In genomic region chr11:93743316-93743715, GRCh38 we compare ENCODE assay signal across 15 cellular contexts. TPM values are rescaled to one million over a fixed set of nuclear protein-coding genes. Genes with fewer than 3 reads are reported as not detected.
DNase-seq lines count a peak whose midpoint lies in the region; TF ChIP-seq lines count a peak whose summit lies in the region.
"Had no signal": no experiment of that assay in that cellular context is flagged by ENCODE, and none has a peak within 500 bp of the region (broad histone marks: within the 10 kb centered on the region; RNA-seq: fewer than 3 reads in every experiment).

No MANE protein-coding gene starts in this region.

- H3K4me1 Mint-ChIP-seq in CD8-positive, alpha-beta memory T cell: peaks cover 45 to 59% (median 55%) of the 10 kb centered on the region in 3 donors
- H3K4me1 Mint-ChIP-seq in IgD-negative memory B cell (peaks cover 20 to 36% (median 35%) of the 10 kb centered on the region in 3 donors), chondrocyte (ENCODE audit: low read depth) (peaks cover 38% of the 10 kb centered on the region), neural crest cell (peaks cover 47% of the 10 kb centered on the region)

- H3K27ac ChIP-seq in CD8-positive, alpha-beta memory T cell (ENCODE audit: low read depth, low read length): no peak overlapping the region

- H3K27me3 ChIP-seq in CD8-positive, alpha-beta memory T cell (ENCODE audit: insufficient read depth, low read length, poor library complexity, severe bottlenecking): no peaks in the 10 kb centered on the region
- H3K27me3 ChIP-seq: left lung had no signal

- peaks cover 7% of the 10 kb centered on the region for H3K36me3 ChIP-seq in CD8-positive, alpha-beta memory T cell (ENCODE audit: insufficient read depth, low read length)

- H3K9me3 Mint-ChIP-seq in CD8-positive, alpha-beta memory T cell: peaks cover 0 to 1% (median 0%) of the 10 kb centered on the region in 5 donors
- H3K9me3 Mint-ChIP-seq in IgD-negative memory B cell (no peaks in the 10 kb centered on the region), chondrocyte (ENCODE audit: low read depth) (no peaks in the 10 kb centered on the region), neural crest cell (no peaks in the 10 kb centered on the region)

- DNase-seq in CD8-positive, alpha-beta memory T cell: no peak
- DNase-seq in chondrocyte (ENCODE audit: low spot score) (no peak), neural crest cell (ENCODE audit: low read depth, low spot score) (no peak), GF-D8 (lab: John Stamatoyannopoulos, UW) (no peak), NCI-H1105 (lab: John Stamatoyannopoulos, UW) (no peak), H4 (ENCODE audit: low spot score) (no peak)
- DNase-seq: effector CD8-positive, alpha-beta T cell; HCEC 1CT; KBM-7; NCI-H146; NCI-H774; retina; stimulated activated CD4-positive, alpha-beta T cell treated with anti-CD3 and anti-CD28 coated beads, Interleukin-4, amount 100 ng/mL, for 4 hours had no signal

- CTCF ChIA-PET in CD8-positive, alpha-beta memory T cell (lab: Charles Lee): no interaction called here

- peaks cover 32% of the 10 kb centered on the region for H3K4me1 ChIP-seq in CD8-positive, alpha-beta memory T cell (ENCODE audit: insufficient read depth, low read length)

- H3K9me3 ChIP-seq in CD8-positive, alpha-beta memory T cell (ENCODE audit: low read length): no peaks in the 10 kb centered on the region
- H3K9me3 ChIP-seq: left lung had no signal

- POLR2A ChIA-PET in CD8-positive, alpha-beta memory T cell (lab: Charles Lee): no interaction called here

- TF ChIP-seq CTCF in chondrocyte (IDR thresholded peaks at IDR 0.05) (no peak), neural crest cell (conservative IDR thresholded peaks at IDR 0.05) (no peak)

- H3K27ac Mint-ChIP-seq in CD8-positive, alpha-beta memory T cell: peak overlapping the region in 4 of 8 donors; percentile 54 to 90 (median 61)
- H3K27ac Mint-ChIP-seq in IgD-negative memory B cell (peak overlapping the region in 2 of 3 donors; percentile 43 to 96), chondrocyte (ENCODE audit: unreplicated experiment) (no peak overlapping the region), neural crest cell (ENCODE audit: unreplicated experiment) (no peak overlapping the region)

- H3K4me3 Mint-ChIP-seq in CD8-positive, alpha-beta memory T cell: peak overlapping the region in 6 of 7 donors; percentile 54 to 90 (median 76)
- H3K4me3 Mint-ChIP-seq in IgD-negative memory B cell (peak overlapping the region; percentile 30 to 100 (median 98)), chondrocyte (ENCODE audit: unreplicated experiment) (peak overlapping the region; percentile 44), neural crest cell (peak overlapping the region; percentile 80)

- H3K27me3 Mint-ChIP-seq in CD8-positive, alpha-beta memory T cell: peaks cover 0 to 5% of the 10 kb centered on the region in 2 donors
- H3K27me3 Mint-ChIP-seq in IgD-negative memory B cell (peaks cover 2% of the 10 kb centered on the region), chondrocyte (ENCODE audit: low read depth) (no peaks in the 10 kb centered on the region), neural crest cell (ENCODE audit: low read depth) (peaks cover 3% of the 10 kb centered on the region)

- H3K36me3 Mint-ChIP-seq in CD8-positive, alpha-beta memory T cell: peaks cover 0 to 50% (median 4%) of the 10 kb centered on the region in 3 donors
- H3K36me3 Mint-ChIP-seq in IgD-negative memory B cell (peaks cover 8% of the 10 kb centered on the region), chondrocyte (ENCODE audit: low read depth) (peaks cover 19% of the 10 kb centered on the region), neural crest cell (ENCODE audit: low read depth) (peaks cover 19% of the 10 kb centered on the region)

- H3K4me3 ChIP-seq in CD8-positive, alpha-beta memory T cell (ENCODE audit: low read length): no peak overlapping the region

RNA-seq across cellular contexts. Expression of gene C11orf54, which starts 1.8 kb away (rescaled TPM):
- total RNA-seq in CD8-positive, alpha-beta memory T cell: 10 to 100 TPM; 14.9 to 16.8 TPM
- 18.6 TPM for polyA plus RNA-seq in CD8-positive, alpha-beta memory T cell
- polyA plus RNA-seq in IgD-negative memory B cell: 17.7 TPM
- total RNA-seq in chondrocyte (11.6 to 20.5 TPM (median 13.3 TPM) in 3 replicates), neural crest cell (25.7 and 27.5 TPM in 2 replicates)
- 8.6 and 14.3 TPM in 2 replicates for total RNA-seq in H4 (2014; rRNA removed; shearing (Covaris generic))

RNA-seq across cellular contexts. Expression of gene TAF1D, which starts 2.0 kb away (rescaled TPM):
- total RNA-seq in CD8-positive, alpha-beta memory T cell: 100 to 1,000 TPM; 249 to 265 TPM
- 18.0 TPM for polyA plus RNA-seq in CD8-positive, alpha-beta memory T cell
- 33.4 TPM for polyA plus RNA-seq in IgD-negative memory B cell
- total RNA-seq in chondrocyte (83.8 to 85.7 TPM (median 84.5 TPM) in 3 replicates), neural crest cell (151 and 154 TPM in 2 replicates)
- 107 and 114 TPM in 2 replicates for total RNA-seq in H4 (2014; rRNA removed; shearing (Covaris generic))

RNA-seq across cellular contexts. Expression of gene MED17, which starts 40.8 kb away (rescaled TPM):
- 10 to 100 TPM; 39.4 to 42.8 TPM for total RNA-seq in CD8-positive, alpha-beta memory T cell
- 25.1 TPM for polyA plus RNA-seq in CD8-positive, alpha-beta memory T cell
- 25.8 TPM for polyA plus RNA-seq in IgD-negative memory B cell
- total RNA-seq in chondrocyte (23.2 to 28.1 TPM (median 27.7 TPM) in 3 replicates), neural crest cell (62.3 and 64.0 TPM in 2 replicates)
- total RNA-seq in H4 (2014; rRNA removed; shearing (Covaris generic)): 21.4 and 30.5 TPM in 2 replicates

Comparison
In these comparisons a context has a peak if more than half of its experiments do, and no peak if none do; other contexts are left out.
1. H3K27ac Mint-ChIP-seq: peak in IgD-negative memory B cell (2 of 3); none in chondrocyte (single experiment) and neural crest cell (single experiment).
2. H3K4me3 Mint-ChIP-seq: peak in every context shown above with its lines; median percentile 98 in IgD-negative memory B cell; 80 in neural crest cell; 76 in CD8-positive, alpha-beta memory T cell; 44 in chondrocyte.